In genomic region chr1:217053666-217054065, GRCh38 we compare ENCODE assay signal across 22 cellular contexts.
"Had no signal": no experiment of that assay in that cellular context is flagged by ENCODE, and none has a peak within 500 bp of the region (broad histone marks: within the 10 kb centered on the region; RNA-seq: fewer than 3 reads in every experiment).

No MANE protein-coding gene starts in this region.

- H3K36me3 ChIP-seq: esophagus squamous epithelium, right lobe of liver, stomach, thoracic aorta had no signal

- ATAC-seq: effector memory CD8-positive, alpha-beta T cell; mucosa of descending colon; natural killer cell; right lobe of liver had no signal

- H3K27ac Mint-ChIP-seq: dendritic cell treated with granulocyte-macrophage colony-stimulating factor and Interleukin-4, amounts not matched to agents 40 ng/mL and 50 ng/mL, for 4 days; effector memory CD8-positive, alpha-beta T cell; natural killer cell had no signal

- H3K79me2 ChIP-seq: hepatocyte had no signal

- H3K36me3 Mint-ChIP-seq: natural killer cell had no signal

- H3K4me1 Mint-ChIP-seq: natural killer cell had no signal

- H2AFZ ChIP-seq: hepatocyte, parathyroid adenoma had no signal

- H3K9ac ChIP-seq: parathyroid adenoma had no signal

- H3K4me1 ChIP-seq: esophagus squamous epithelium, psoas muscle, right lobe of liver, stomach had no signal

- H3K27ac ChIP-seq: esophagus squamous epithelium, hepatocyte, parathyroid adenoma, psoas muscle, right lobe of liver, skin epidermis, stomach, thoracic aorta had no signal

- H3K27me3 Mint-ChIP-seq: dendritic cell treated with granulocyte-macrophage colony-stimulating factor and Interleukin-4, amounts not matched to agents 40 ng/mL and 50 ng/mL, for 4 days; effector memory CD8-positive, alpha-beta T cell had no signal

- H3K9me3 Mint-ChIP-seq: dendritic cell treated with granulocyte-macrophage colony-stimulating factor and Interleukin-4, amounts not matched to agents 40 ng/mL and 50 ng/mL, for 4 days had no signal

- DNase-seq: cerebellar nuclear complex; effector memory CD8-positive, alpha-beta T cell; esophagus squamous epithelium; foreskin fibroblast; kidney; left cardiac atrium; mucosa of descending colon; natural killer cell; occipital lobe; psoas muscle; retina; right lobe of liver; stimulated activated CD4-positive, alpha-beta T cell treated with anti-CD3 and anti-CD28 coated beads, Interleukin-2, amount 100 ng/mL, for 24 hours; stimulated activated CD4-positive, alpha-beta T cell treated with anti-CD3 and anti-CD28 coated beads, Interleukin-4, amount 100 ng/mL, for 4 hours; stimulated activated naive CD4-positive, alpha-beta T cell; stomach; trophoblast cell had no signal

- H3K4me2 ChIP-seq: hepatocyte had no signal

- H3K9me3 ChIP-seq: esophagus squamous epithelium, mucosa of descending colon, psoas muscle, right lobe of liver, stomach, thoracic aorta had no signal

- H3K4me3 Mint-ChIP-seq: dendritic cell treated with granulocyte-macrophage colony-stimulating factor and Interleukin-4, amounts not matched to agents 40 ng/mL and 50 ng/mL, for 4 days; effector memory CD8-positive, alpha-beta T cell; natural killer cell had no signal

- H3K27me3 ChIP-seq: esophagus squamous epithelium, hepatocyte, right lobe of liver, stomach had no signal

- H3K4me3 ChIP-seq: esophagus squamous epithelium, hepatocyte, mucosa of descending colon, psoas muscle, right lobe of liver, skin epidermis, stomach, thoracic aorta had no signal
